In genomic region chr4:162241857-162242256, GRCh38 we compare ENCODE assay signal across 13 cellular contexts.
"Had no signal": no experiment of that assay in that cellular context is flagged by ENCODE, and none has a peak within 500 bp of the region (broad histone marks: within the 10 kb centered on the region; RNA-seq: fewer than 3 reads in every experiment).

No MANE protein-coding gene starts in this region.

- H3K36me3 ChIP-seq: right lobe of liver, upper lobe of right lung had no signal

- H3K27me3 ChIP-seq: dorsolateral prefrontal cortex, right lobe of liver, upper lobe of right lung had no signal

- H3K27ac ChIP-seq: dorsolateral prefrontal cortex, right lobe of liver, upper lobe of right lung had no signal

- ATAC-seq: activated naive CD8-positive, alpha-beta T cell treated with anti-CD3 and anti-CD28 coated beads, Interleukin-2, amount 50 U/mL, for 24 hours; esophagus mucosa; natural killer cell treated with Interleukin-12 subunit alpha and Interleukin-12 subunit beta and Interleukin-15 and Interleukin-18, amount 100 ng/mL, for 72 hours; upper lobe of right lung had no signal

- H3K4me3 ChIP-seq: dorsolateral prefrontal cortex, right lobe of liver, upper lobe of right lung had no signal

- H3K4me1 ChIP-seq: right lobe of liver, upper lobe of right lung had no signal

- DNase-seq: activated CD4-positive, alpha-beta T cell treated with anti-CD3 and anti-CD28 coated beads, Interleukin-2, amount 10 ng/mL, durations not matched to agents 24 days and 14 days; activated naive CD4-positive, alpha-beta T cell treated with Interleukin-2 at 50 U/mL for 16 hours; activated naive CD8-positive, alpha-beta T cell treated with anti-CD3 and anti-CD28 coated beads, Interleukin-2, amount 50 U/mL, for 24 hours; central memory CD4-positive, alpha-beta T cell; dorsolateral prefrontal cortex; immature natural killer cell; nucleus accumbens; right lobe of liver; stimulated activated naive CD4-positive, alpha-beta T cell treated with Interleukin-2 at 50 U/mL for 16 hours; T-helper 9 cell; upper lobe of right lung had no signal

- H3K9me3 ChIP-seq: right lobe of liver, upper lobe of right lung had no signal
